11 cellular contexts compared by ENCODE assay signal in the genomic region with DNA sequence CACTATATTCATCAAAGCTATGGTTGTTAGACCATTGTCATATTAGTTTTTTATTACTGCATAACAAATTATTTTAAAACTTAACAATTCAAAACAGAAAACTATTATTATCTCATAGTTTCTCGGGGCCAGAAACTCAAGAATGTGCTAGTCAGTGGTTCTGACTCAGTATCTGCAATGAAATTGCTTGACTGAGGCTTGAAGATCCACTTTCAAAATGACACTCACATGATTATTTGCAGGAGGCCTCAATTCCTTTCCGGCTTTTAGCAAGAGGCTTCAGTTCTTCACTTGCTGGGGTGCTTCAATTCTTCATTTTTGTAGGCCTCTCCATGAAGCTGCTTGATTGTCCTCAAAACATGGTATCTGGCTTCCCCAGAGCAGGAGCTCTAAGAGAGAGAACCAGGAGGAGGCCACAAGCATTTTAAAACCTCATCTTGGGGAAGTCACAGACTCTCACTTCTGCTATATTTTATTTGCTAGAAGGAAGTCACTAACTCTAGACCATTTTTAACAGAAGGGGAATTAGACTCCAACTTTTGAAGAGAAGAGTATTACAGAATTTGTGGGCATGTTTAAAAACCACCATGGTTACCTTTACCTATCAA.
DNase-seq lines count a peak whose midpoint lies in the region; ATAC-seq and TF ChIP-seq lines count a peak whose summit lies in the region.
"Had no signal": no experiment of that assay in that cellular context is flagged by ENCODE, and none has a peak within 500 bp of the region (broad histone marks: within the 10 kb centered on the region; RNA-seq: fewer than 3 reads in every experiment).

No MANE protein-coding gene starts in this region.

- no peak for TF ChIP-seq CTCF in GM13977 (IDR thresholded peaks at IDR 0.05; ENCODE audit: extremely low read depth, insufficient read depth, missing control alignments)
- TF ChIP-seq CTCF in RWPE1 (conservative IDR thresholded peaks at IDR 0.05; ENCODE audit: low read depth), result no peak

- CTCF ChIA-PET in HEK293T (lab: Yijun Ruan, JAX), result no interaction called here
- CTCF ChIA-PET in RWPE1 (lab: Yijun Ruan, JAX), result no interaction called here

- DNase-seq in GM13977 (ENCODE audit: low spot score) (peak; percentile 23), OCI-M1 (lab: John Stamatoyannopoulos, UW) (peak; percentile 5), HEK293T (ENCODE audit: extremely low spot score) (no peak), RWPE1 (ENCODE audit: low spot score) (no peak), HK-2 (ENCODE audit: unreplicated experiment) (no peak)
- DNase-seq in activated CD8-positive, alpha-beta memory T cell treated with anti-CD3 and anti-CD28 coated beads, Interleukin-2, amount 50 U/mL, for 48 hours, result no peak
- DNase-seq: NCI-H1930, spleen had no signal

- POLR2A ChIA-PET in HEK293T (lab: Yijun Ruan, JAX), result no interaction called here
- POLR2A ChIA-PET in RWPE1 (lab: Yijun Ruan, JAX; ENCODE audit: low non-redundant PET), result no interaction called here

- ATAC-seq in GM21381 (IDR thresholded peaks at IDR 0.05; ENCODE audit: unreplicated experiment) (peak; percentile 51), HG03095 (IDR thresholded peaks at IDR 0.05; ENCODE audit: unreplicated experiment) (peak; percentile 59)
- ATAC-seq: HCT116 had no signal

- in situ Hi-C loops in GM13977 (cut with MboI; ENCODE audit: low pct_unique_long_range_greater_than_20kb, low sequenced_read_pairs, unreplicated experiment), result no loop called here

- no peak overlapping the region for H3K27ac ChIP-seq in RWPE1

TF ChIP-seq in HEK293T, 16 proteins besides CTCF, POLR2A, EP300 and RAD21:
- TF ChIP-seq ARNT (IDR thresholded peaks at IDR 0.05) (no peak), FOXA1 (IDR thresholded peaks at IDR 0.05) (no peak), HDGF (IDR thresholded peaks at IDR 0.05; ENCODE audit: borderline replicate concordance) (no peak), ZNF384 (IDR thresholded peaks at IDR 0.05) (no peak), SUZ12 (IDR thresholded peaks at IDR 0.05) (no peak), L3MBTL2 (conservative IDR thresholded peaks at IDR 0.05) (no peak), TARDBP (IDR thresholded peaks at IDR 0.05) (no peak), FOXM1 (IDR thresholded peaks at IDR 0.05; ENCODE audit: borderline replicate concordance) (no peak), PKNOX1 (IDR thresholded peaks at IDR 0.05) (no peak), NFRKB (IDR thresholded peaks at IDR 0.05) (no peak), FOXK2 (IDR thresholded peaks at IDR 0.05) (no peak), LEF1 (IDR thresholded peaks at IDR 0.05; ENCODE audit: borderline replicate concordance) (no peak), SP1 (IDR thresholded peaks at IDR 0.05) (no peak), CTBP1 (IDR thresholded peaks at IDR 0.05; ENCODE audit: borderline replicate concordance) (no peak), BHLHE40 (IDR thresholded peaks at IDR 0.05; ENCODE audit: borderline replicate concordance) (no peak), ELF4 (IDR thresholded peaks at IDR 0.05) (no peak)

Comparison
In these comparisons a context has a peak if more than half of its experiments do, and no peak if none do; other contexts are left out.
1. DNase-seq: peak in GM13977 (single experiment) and OCI-M1 (single experiment); none in HEK293T (single experiment), RWPE1 (single experiment), HK-2 (single experiment) and activated CD8-positive, alpha-beta memory T cell treated with anti-CD3 and anti-CD28 coated beads, Interleukin-2, amount 50 U/mL, for 48 hours (single experiment).